1 cellular context compared by ENCODE assay signal in genomic region chr16:1493746-1494094, GRCh38.
TF ChIP-seq lines count a peak whose summit lies in the region.

No MANE protein-coding gene starts in this region.

TF ChIP-seq in SK-N-SH, 30 proteins besides CTCF, POLR2A, EP300 and RAD21 (continued from another document):
- TF ChIP-seq ZBTB33 (IDR thresholded peaks at IDR 0.05; ENCODE audit: borderline replicate concordance, low read depth) (no peak), FOXM1 (IDR thresholded peaks at IDR 0.05; ENCODE audit: low read depth) (no peak), MXI1 (IDR thresholded peaks at IDR 0.05; ENCODE audit: low read depth, low read length) (no peak), YY1 (IDR thresholded peaks at IDR 0.05; ENCODE audit: low read depth) (no peak), JUND (IDR thresholded peaks at IDR 0.05) (no peak), SIN3A (IDR thresholded peaks at IDR 0.05; ENCODE audit: borderline replicate concordance, low read depth, low read length) (no peak), EZH2phosphoT487 (IDR thresholded peaks at IDR 0.05; ENCODE audit: borderline replicate concordance, low read depth) (no peak), USF2 (IDR thresholded peaks at IDR 0.05; ENCODE audit: borderline replicate concordance, low read depth, low read length) (no peak), CHD2 (IDR thresholded peaks at IDR 0.05; ENCODE audit: low read length, partially characterized antibody) (no peak)
